Comparison of ENCODE assay signal across 1 cellular context in the genomic region with DNA sequence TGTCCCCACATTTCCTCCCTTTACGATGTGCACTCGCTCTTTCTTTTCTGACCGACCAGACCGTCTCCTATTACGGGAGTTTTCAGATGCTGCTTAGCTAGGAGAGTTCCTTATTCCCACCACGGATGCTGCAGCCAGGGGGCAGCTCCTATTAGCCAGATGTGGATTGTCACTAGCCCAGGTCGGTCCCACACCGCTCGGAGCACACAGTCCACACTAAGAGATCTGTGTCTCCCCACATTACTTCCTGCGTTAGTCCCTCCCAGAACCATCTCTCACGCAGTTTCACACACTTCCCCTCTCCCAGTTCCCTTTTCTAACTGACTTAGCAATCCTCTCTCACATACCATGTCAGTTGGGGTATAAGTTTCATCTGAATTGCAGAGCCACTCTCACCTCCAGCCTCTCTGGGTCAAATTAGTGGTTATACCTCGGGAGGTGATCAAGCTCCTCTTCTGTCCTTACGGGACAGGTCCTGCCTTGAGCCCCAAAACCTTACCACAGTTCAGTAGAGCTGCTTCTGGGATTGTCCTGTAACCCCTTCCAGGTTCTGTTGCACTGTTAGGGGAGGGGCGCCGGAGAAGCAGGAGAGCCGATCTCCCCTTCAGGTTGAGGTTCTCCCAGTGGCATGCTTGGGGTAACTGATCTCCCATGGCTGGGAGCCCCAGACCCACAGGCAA.
TF ChIP-seq lines count a peak whose summit lies in the region.

No MANE protein-coding gene starts in this region.

TF ChIP-seq in H1, 55 proteins besides CTCF, POLR2A, EP300 and RAD21 (continued from another document):
- TF ChIP-seq MAFK (IDR thresholded peaks at IDR 0.05; ENCODE audit: low read depth, low read length): no peak
